In genomic region chr12:30755395-30755762, GRCh38 we compare ENCODE assay signal across 8 cellular contexts. TPM values are rescaled to one million over a fixed set of nuclear protein-coding genes. Genes with fewer than 3 reads are reported as not detected.
DNase-seq lines count a peak whose midpoint lies in the region; ATAC-seq and TF ChIP-seq lines count a peak whose summit lies in the region.

No MANE protein-coding gene starts in this region.

- no peaks in the 10 kb centered on the region for H3K36me3 ChIP-seq in Caco-2 (ENCODE audit: control insufficient read depth, insufficient read depth, low read length)
- H3K36me3 ChIP-seq in ovary = no peaks in the 10 kb centered on the region

- ATAC-seq in HG03469 (IDR thresholded peaks at IDR 0.05; ENCODE audit: unreplicated experiment) = no peak
- no peak for ATAC-seq in GM18909 (IDR thresholded peaks at IDR 0.05; ENCODE audit: poor library complexity, unreplicated experiment)

- H3K9me3 ChIP-seq in Caco-2 (no peaks in the 10 kb centered on the region; the same call in 1 of the 2 replicates), ovary (no peaks in the 10 kb centered on the region)

- WGBS in ovary, 3 donors = 10 to 15% (median 15%) methylated on average over 7 of the region's 7 CpGs

- intact Hi-C loops in Caco-2 (cut with micrococcal nuclease; ENCODE audit: unreplicated experiment) (loop anchor here (1.0 to 10.0 kb wide), 3 partner anchors 8 to 551 kb away; no protein-coding TSS in a partner anchor), ovary (cut with DNase I) (no loop called here)

- no peaks in the 10 kb centered on the region for H3K27me3 ChIP-seq in Caco-2 (replicated peaks; ENCODE audit: control insufficient read depth, insufficient read depth, low read length)
- H3K27me3 ChIP-seq in ovary = no peaks in the 10 kb centered on the region

- peaks cover 12% of the 10 kb centered on the region for H3K36me3 Mint-ChIP-seq in Caco-2 (ENCODE audit: insufficient read depth, unreplicated experiment)

- no peaks in the 10 kb centered on the region for H3K9me3 Mint-ChIP-seq in Caco-2 (ENCODE audit: unreplicated experiment)

- TF ChIP-seq CTCF in Caco-2 (IDR thresholded peaks at IDR 0.05; ENCODE audit: insufficient read depth in 1 of 2, low read depth in 1 of 2, low read length in 1 of 2, severe bottlenecking in 1 of 2, unreplicated experiment in 1 of 2) (no peak), RWPE1 (conservative IDR thresholded peaks at IDR 0.05; ENCODE audit: low read depth) (no peak), ovary (IDR thresholded peaks at IDR 0.05) (no peak)

- TF ChIP-seq POLR2A in ovary (IDR thresholded peaks at IDR 0.05) = no peak

- H3K4me3 Mint-ChIP-seq in Caco-2 (ENCODE audit: unreplicated experiment) = peak overlapping the region; percentile 93

- no peak for DNase-seq in Caco-2
- DNase-seq in RWPE1 (ENCODE audit: low spot score) = no peak
- DNase-seq in epithelial cell of prostate (ENCODE audit: low read depth, low spot score) = no peak
- no peak for DNase-seq in ovary
- DNase-seq in NCI-H774 (lab: John Stamatoyannopoulos, UW) = no peak
- DNase-seq in HPDE6-E6E7 (ENCODE audit: extremely low spot score) = no peak

- H3K27ac ChIP-seq in RWPE1 (peak overlapping the region; percentile 87), epithelial cell of prostate (peak overlapping the region; percentile 80), ovary (peak overlapping the region; percentile 70 to 83)

- no TSS peak for BruUV-seq in Caco-2 (replicated peaks; lab: Mats Ljungman, UMichigan)

- peaks cover 27% of the 10 kb centered on the region for H3K4me1 Mint-ChIP-seq in Caco-2 (ENCODE audit: low read depth, unreplicated experiment)

- peaks cover 12% of the 10 kb centered on the region; the same call in 1 of the 2 replicates for H3K4me1 ChIP-seq in Caco-2
- H3K4me1 ChIP-seq in ovary (ENCODE audit: insufficient read depth) = peaks cover 5% of the 10 kb centered on the region

- POLR2A ChIA-PET in Caco-2 (lab: Charles Lee) (interaction anchor here (0.6 to 1.2 kb wide), 3 partner anchors 9 to 249 kb away, joined by 6 to 14 read pairs (median 9); partner anchors contain the start of gene IPO8), RWPE1 (lab: Yijun Ruan, JAX; ENCODE audit: low non-redundant PET) (interaction anchor here (0.8 to 1.0 kb wide), 3 partner anchors 41 to 60 kb away, joined by 3 to 5 read pairs (median 4); partner anchors contain the start of gene IPO8)

- peak overlapping the region; percentile 30 for H3K27ac Mint-ChIP-seq in Caco-2 (ENCODE audit: unreplicated experiment)

- no peak for TF ChIP-seq EP300 in ovary (IDR thresholded peaks at IDR 0.05)

- CTCF ChIA-PET in Caco-2 (lab: Charles Lee) = interaction anchor here (0.6 to 3.6 kb wide), 5 partner anchors 38 to 1275 kb away, joined by 3 to 21 read pairs (median 14); partner anchors contain the start of gene IPO8
- CTCF ChIA-PET in RWPE1 (lab: Yijun Ruan, JAX) = interaction anchor here (1.1 to 1.5 kb wide), 2 partner anchors 40 to 52 kb away, joined by 4 to 10 read pairs; no protein-coding TSS in a partner anchor

- no peaks in the 10 kb centered on the region for H3K27me3 Mint-ChIP-seq in Caco-2 (ENCODE audit: insufficient read depth, unreplicated experiment)

- H3K4me3 ChIP-seq in Caco-2 (ENCODE audit: low read depth, low read length) (peak overlapping the region; percentile 83), ovary (peak overlapping the region; percentile 52)

RNA-seq across cellular contexts. Expression of gene CAPRIN2, which starts 0.6 kb away (rescaled TPM):
- total RNA-seq in Caco-2 (2022) = 19.6 and 21.7 TPM in 2 replicates
- 10 to 100 TPM; 17.2 to 31.7 (median 25.9) TPM for total RNA-seq in ovary
- polyA plus RNA-seq in ovary = 10 to 100 TPM; 16.8 to 20.1 TPM

RNA-seq across cellular contexts. Expression of gene IPO8, which starts 59.7 kb away (rescaled TPM):
- total RNA-seq in Caco-2 (2022) = 50.4 and 56.6 TPM in 2 replicates
- total RNA-seq in ovary = 10 to 100 TPM; 23.4 to 49.6 (median 47.1) TPM
- 10 to 100 TPM; 15.7 to 34.5 TPM for polyA plus RNA-seq in ovary
